21 cellular contexts compared by ENCODE assay signal in genomic region chr5:132592521-132592920, GRCh38. TPM values are rescaled to one million over a fixed set of nuclear protein-coding genes. Genes with fewer than 3 reads are reported as not detected.
DNase-seq lines count a peak whose midpoint lies in the region; ATAC-seq, FAIRE-seq and TF ChIP-seq lines count a peak whose summit lies in the region.
"Had no signal": no experiment of that assay in that cellular context is flagged by ENCODE, and none has a peak within 500 bp of the region (broad histone marks: within the 10 kb centered on the region; RNA-seq: fewer than 3 reads in every experiment).

No MANE protein-coding gene starts in this region.

- H3K4me2 ChIP-seq in HepG2 (ENCODE audit: low read depth, low read length), result no peak overlapping the region
- H3K4me2 ChIP-seq: BLaER1, KMS-11 had no signal

- 83% methylated on average over 2 of the region's 2 CpGs for WGBS in HepG2 (ENCODE audit: low lambda C conversion rate)
- WGBS in right lobe of liver (ENCODE audit: insufficient coverage, low coverage, low lambda C conversion rate, missing lambda C conversion rate), result 59% methylated on average over 2 of the region's 2 CpGs

- DNase-seq in HepG2 (ENCODE audit: low spot score) (peak; percentile 7), right lobe of liver (no peak), choroid plexus epithelial cell (ENCODE audit: low read depth) (peak; percentile 18), myocyte (ENCODE audit: low read depth) (peak; percentile 66), activated gamma-delta T cell treated with Interleukin-2 at 50 U/mL for 16 hours (no peak), NCI-H748 treated with DMSO at 0.1 percent for 48 hours (lab: John Stamatoyannopoulos, UW) (no peak), hypothalamus (lab: John Stamatoyannopoulos, UW) (no peak)
- DNase-seq: 8988T, DMS 273 treated with DMSO at 0.1 percent for 48 hours, H7, MM.1S, NCI-H1092 treated with DMSO at 0.1 percent for 48 hours, NCI-H1694 treated with DMSO at 0.1 percent for 48 hours, NCI-H446, NCI-H69, PC-3 had no signal

- no peak overlapping the region for H3K4me3 ChIP-seq in HepG2 (replicated peaks in 1 of 3; ENCODE audit: insufficient read depth in 1 of 3, low read depth in 2 of 3, low read length in 3 of 3)
- no peak overlapping the region for H3K4me3 ChIP-seq in right lobe of liver
- H3K4me3 ChIP-seq in choroid plexus epithelial cell (ENCODE audit: low read depth, low read length), result no peak overlapping the region
- H3K4me3 ChIP-seq: BLaER1 had no signal

- TF ChIP-seq CTCF in HepG2 (CRISPR knock-in tag; IDR thresholded peaks at IDR 0.05), result no peak
- TF ChIP-seq CTCF in right lobe of liver (IDR thresholded peaks at IDR 0.05), result no peak
- no peak for TF ChIP-seq CTCF in choroid plexus epithelial cell (conservative IDR thresholded peaks at IDR 0.05; ENCODE audit: low read depth, low read length)

- H2AFZ ChIP-seq in HepG2 (ENCODE audit: low read length), result no peak overlapping the region

- no peak for ATAC-seq in HepG2
- no peak for ATAC-seq in right lobe of liver
- no peak for ATAC-seq in GM19035 (IDR thresholded peaks at IDR 0.05; ENCODE audit: unreplicated experiment)
- ATAC-seq: PC-3 had no signal

- no peaks in the 10 kb centered on the region for H3K79me2 ChIP-seq in HepG2 (ENCODE audit: insufficient read depth, low read length)

- H4K20me1 ChIP-seq in HepG2 (ENCODE audit: insufficient read depth, low read length), result no peaks in the 10 kb centered on the region
- H4K20me1 ChIP-seq: BLaER1 had no signal

- H3K9me3 ChIP-seq in HepG2 (ENCODE audit: low read length) (no peaks in the 10 kb centered on the region), right lobe of liver (no peaks in the 10 kb centered on the region)
- H3K9me3 ChIP-seq: BLaER1 had no signal

- H3K4me1 ChIP-seq in HepG2 (ENCODE audit: insufficient read depth, low read length), result no peaks in the 10 kb centered on the region
- no peaks in the 10 kb centered on the region for H3K4me1 ChIP-seq in right lobe of liver
- H3K4me1 ChIP-seq: BLaER1 had no signal

- POLR2A ChIA-PET in HepG2 (lab: Yijun Ruan, JAX), result no interaction called here

- no peak for TF ChIP-seq EP300 in HepG2 (IDR thresholded peaks at IDR 0.05; ENCODE audit: low read depth in 2 of 2, low read length in 2 of 2)
- TF ChIP-seq EP300 in HepG2 (CRISPR knock-in tag; IDR thresholded peaks at IDR 0.05; ENCODE audit: borderline replicate concordance), result no peak

- TF ChIP-seq RAD21 in HepG2 (CRISPR knock-in tag; IDR thresholded peaks at IDR 0.05), result no peak

- intact Hi-C loops in HepG2 (cut with micrococcal nuclease; ENCODE audit: unreplicated experiment) (no loop called here), right lobe of liver (cut with DNase I) (no loop called here)

- TF ChIP-seq POLR2A in HepG2 (IDR thresholded peaks at IDR 0.05; ENCODE audit: insufficient read depth in 1 of 2, low read depth in 2 of 2, low read length in 2 of 2) (no peak), right lobe of liver (IDR thresholded peaks at IDR 0.05) (no peak)

- FAIRE-seq in HepG2 (lab: Jason Lieb, UNC), result no peak

- no peaks in the 10 kb centered on the region for H3K27me3 ChIP-seq in HepG2 (ENCODE audit: control insufficient read depth in 1 of 2, insufficient read depth in 2 of 2, low read length in 2 of 2)
- H3K27me3 ChIP-seq in right lobe of liver, result no peaks in the 10 kb centered on the region
- H3K27me3 ChIP-seq: BLaER1 had no signal

- CTCF ChIA-PET in HepG2 (lab: Yijun Ruan, JAX; ENCODE audit: low intra/inter-chr PET ratio, low total read pairs), result no interaction called here

- H3K27ac ChIP-seq in HepG2 (ENCODE audit: extremely low read length, insufficient read depth, low read length) (no peak overlapping the region), right lobe of liver (no peak overlapping the region)
- H3K27ac ChIP-seq: BLaER1, KMS-11, RWPE1 had no signal

- no TSS peak for BruUV-seq in HepG2 (replicated peaks; lab: Mats Ljungman, UMichigan)

- no peak overlapping the region for H3K9ac ChIP-seq in HepG2 (ENCODE audit: insufficient read depth, low read depth, low read length)
- H3K9ac ChIP-seq: BLaER1, KMS-11 had no signal

- in situ Hi-C loops in HepG2 (cut with HindIII; ENCODE audit: extremely low pct_ligation_motif_present, low pct_unique_long_range_greater_than_20kb), result no loop called here

- H3K36me3 ChIP-seq in HepG2 (replicated peaks in 1 of 2; ENCODE audit: control insufficient read depth in 1 of 2, insufficient read depth in 2 of 2, low read length in 2 of 2), result peaks cover 13 to 71% of the 10 kb centered on the region in 2 experiments
- H3K36me3 ChIP-seq in right lobe of liver, result peaks cover 0 to 50% (median 17%) of the 10 kb centered on the region in 4 donors

TF ChIP-seq in HepG2, 621 proteins besides CTCF, POLR2A, EP300 and RAD21:
- TF ChIP-seq YEATS4 (CRISPR knock-in tag; IDR thresholded peaks at IDR 0.05; ENCODE audit: borderline replicate concordance), result no peak
- TF ChIP-seq, protein P1, sequence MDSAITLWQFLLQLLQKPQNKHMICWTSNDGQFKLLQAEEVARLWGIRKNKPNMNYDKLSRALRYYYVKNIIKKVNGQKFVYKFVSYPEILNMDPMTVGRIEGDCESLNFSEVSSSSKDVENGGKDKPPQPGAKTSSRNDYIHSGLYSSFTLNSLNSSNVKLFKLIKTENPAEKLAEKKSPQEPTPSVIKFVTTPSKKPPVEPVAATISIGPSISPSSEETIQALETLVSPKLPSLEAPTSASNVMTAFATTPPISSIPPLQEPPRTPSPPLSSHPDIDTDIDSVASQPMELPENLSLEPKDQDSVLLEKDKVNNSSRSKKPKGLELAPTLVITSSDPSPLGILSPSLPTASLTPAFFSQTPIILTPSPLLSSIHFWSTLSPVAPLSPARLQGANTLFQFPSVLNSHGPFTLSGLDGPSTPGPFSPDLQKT (CRISPR knock-in tag; IDR thresholded peaks at IDR 0.05; ENCODE audit: borderline replicate concordance), result no peak
- no peak for TF ChIP-seq ZNF446 (CRISPR knock-in tag; IDR thresholded peaks at IDR 0.05)

RNA-seq across cellular contexts. Expression of gene RAD50, which starts 35.7 kb away (rescaled TPM):
- 23.4 and 40.1 TPM in 2 replicates for total RNA-seq in HepG2 (2016; rRNA removed; fragmentation: Illumina TruSeq; extraction: Trizol)
- total RNA-seq in HepG2 (2016; cell fraction: cytosol; rRNA removed; fragmentation: Illumina TruSeq; extraction: Trizol; ENCODE audit: low read depth), result 2.6 and 2.9 TPM in 2 replicates
- 23.3 and 37.9 TPM in 2 replicates for total RNA-seq in HepG2 (2016; cell fraction: insoluble cytoplasmic fraction; rRNA removed; fragmentation: Illumina TruSeq; extraction: Trizol)
- total RNA-seq in HepG2 (2016; cell fraction: membrane; rRNA removed; fragmentation: Illumina TruSeq; extraction: Trizol), result 6.3 and 8.5 TPM in 2 replicates
- total RNA-seq in HepG2 (2016; cell fraction: nucleus; rRNA removed; fragmentation: Illumina TruSeq; extraction: Trizol), result 33.7 and 36.5 TPM in 2 replicates
- polyA plus RNA-seq in HepG2 (2011; rRNA removed), result 13.6 and 19.2 TPM in 2 replicates
- polyA plus RNA-seq in HepG2 (2011; cell fraction: cytosol; rRNA removed), result 7.1 and 10.6 TPM in 2 replicates
- 24.8 and 26.5 TPM in 2 replicates for polyA plus RNA-seq in HepG2 (2011; cell fraction: nucleus; rRNA removed)
- polyA plus RNA-seq in HepG2 (2012), result 20.6 and 27.9 TPM in 2 replicates
- 0.74 and 1.1 TPM in 2 replicates for polyA plus RNA-seq in HepG2 (2016; cell fraction: cytosol; fragmentation: Illumina TruSeq; extraction: Trizol; ENCODE audit: low read depth)
- 28.7 and 29.8 TPM in 2 replicates for polyA plus RNA-seq in HepG2 (2016; cell fraction: insoluble cytoplasmic fraction; fragmentation: Illumina TruSeq; extraction: Trizol; ENCODE audit: low read depth)
- 1.5 and 3.2 TPM in 2 replicates for polyA plus RNA-seq in HepG2 (2016; cell fraction: membrane; fragmentation: Illumina TruSeq; extraction: Trizol; ENCODE audit: low read depth)
- polyA plus RNA-seq in HepG2 (2016; cell fraction: nucleus; fragmentation: Illumina TruSeq; extraction: Trizol; ENCODE audit: insufficient read depth, low read depth), result 26.8 and 32.5 TPM in 2 replicates
- polyA minus RNA-seq in HepG2 (2011; rRNA and poly(A)+ RNA removed; ENCODE audit: low replicate concordance), result 12.0 and 21.4 TPM in 2 replicates
- polyA minus RNA-seq in HepG2 (2011; cell fraction: cytosol; rRNA and poly(A)+ RNA removed), result 16.4 and 16.9 TPM in 2 replicates
- 69.9 and 76.1 TPM in 2 replicates for polyA minus RNA-seq in HepG2 (2011; cell fraction: nucleus; rRNA and poly(A)+ RNA removed)
- 10 to 100 TPM; 14.1 to 27.7 (median 17.9) TPM for total RNA-seq in right lobe of liver
- 21.0 and 25.9 TPM in 2 replicates for total RNA-seq in myocyte
- 9.9 TPM for polyA plus RNA-seq in myocyte (2012)

RNA-seq across cellular contexts. Expression of gene IL5, which starts 49.2 kb away (rescaled TPM):
- not detected in 2 replicates for total RNA-seq in HepG2 (2016; rRNA removed; fragmentation: Illumina TruSeq; extraction: Trizol)
- total RNA-seq in HepG2 (2016; cell fraction: cytosol; rRNA removed; fragmentation: Illumina TruSeq; extraction: Trizol; ENCODE audit: low read depth), result not detected in 2 replicates
- not detected in 2 replicates for total RNA-seq in HepG2 (2016; cell fraction: insoluble cytoplasmic fraction; rRNA removed; fragmentation: Illumina TruSeq; extraction: Trizol)
- not detected in 2 replicates for total RNA-seq in HepG2 (2016; cell fraction: membrane; rRNA removed; fragmentation: Illumina TruSeq; extraction: Trizol)
- not detected in 2 replicates for total RNA-seq in HepG2 (2016; cell fraction: nucleus; rRNA removed; fragmentation: Illumina TruSeq; extraction: Trizol)
- polyA plus RNA-seq in HepG2 (2011; rRNA removed), result not detected in 2 replicates
- not detected in 2 replicates for polyA plus RNA-seq in HepG2 (2011; cell fraction: cytosol; rRNA removed)
- not detected in 2 replicates for polyA plus RNA-seq in HepG2 (2011; cell fraction: nucleus; rRNA removed)
- not detected in 2 replicates for polyA plus RNA-seq in HepG2 (2012)
- polyA plus RNA-seq in HepG2 (2016; cell fraction: cytosol; fragmentation: Illumina TruSeq; extraction: Trizol; ENCODE audit: low read depth), result not detected in 2 replicates
- polyA plus RNA-seq in HepG2 (2016; cell fraction: insoluble cytoplasmic fraction; fragmentation: Illumina TruSeq; extraction: Trizol; ENCODE audit: low read depth), result not detected in 2 replicates
- polyA plus RNA-seq in HepG2 (2016; cell fraction: membrane; fragmentation: Illumina TruSeq; extraction: Trizol; ENCODE audit: low read depth), result not detected in 2 replicates
- not detected in 2 replicates for polyA plus RNA-seq in HepG2 (2016; cell fraction: nucleus; fragmentation: Illumina TruSeq; extraction: Trizol; ENCODE audit: insufficient read depth, low read depth)
- polyA minus RNA-seq in HepG2 (2011; rRNA and poly(A)+ RNA removed; ENCODE audit: low replicate concordance), result not detected in 2 replicates
- polyA minus RNA-seq in HepG2 (2011; cell fraction: cytosol; rRNA and poly(A)+ RNA removed), result not detected in 2 replicates
- not detected in 2 replicates for polyA minus RNA-seq in HepG2 (2011; cell fraction: nucleus; rRNA and poly(A)+ RNA removed)
- total RNA-seq in right lobe of liver, result not detected
- total RNA-seq in myocyte, result not detected in 2 replicates
- not detected for polyA plus RNA-seq in myocyte (2012)
- total RNA-seq: Daoy, H7, PC-3 had no signal

Comparison
In these comparisons a context has a peak if more than half of its experiments do, and no peak if none do; other contexts are left out.
1. DNase-seq: peak in HepG2 (single experiment), choroid plexus epithelial cell (single experiment) and myocyte (single experiment); none in right lobe of liver (0 of 3), activated gamma-delta T cell treated with Interleukin-2 at 50 U/mL for 16 hours (single experiment), NCI-H748 treated with DMSO at 0.1 percent for 48 hours (single experiment) and hypothalamus (0 of 51).